ENCODE assay signal across 26 cellular contexts in the genomic region with DNA sequence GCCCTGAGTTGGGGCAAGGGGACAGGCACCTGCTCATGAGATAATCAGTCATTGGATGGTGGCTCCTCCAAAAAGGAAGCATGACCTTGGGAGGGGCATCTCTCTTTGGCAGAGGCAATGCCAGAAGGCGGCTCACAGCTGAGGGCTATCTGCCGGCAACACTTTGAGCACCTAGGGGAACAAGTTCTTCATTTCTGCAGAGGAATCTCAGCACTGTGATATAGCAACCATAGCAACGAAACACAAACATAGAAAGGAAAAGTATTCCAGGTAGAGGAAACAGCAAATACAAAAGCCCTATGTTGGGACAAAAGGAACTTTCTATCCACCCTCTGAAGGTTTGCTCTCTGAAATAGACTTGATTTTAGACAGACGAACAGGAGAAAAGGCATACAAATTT.
"Had no signal": no experiment of that assay in that cellular context is flagged by ENCODE, and none has a peak within 500 bp of the region (broad histone marks: within the 10 kb centered on the region; RNA-seq: fewer than 3 reads in every experiment).

No MANE protein-coding gene starts in this region.

- FAIRE-seq: endothelial cell of umbilical vein had no signal

- H3K9me3 ChIP-seq: esophagus muscularis mucosa, heart right ventricle, neutrophil, prostate gland, right atrium auricular region, testis, tibial artery, upper lobe of left lung, uterus had no signal

- H3K4me3 ChIP-seq: coronary artery, esophagus muscularis mucosa, heart right ventricle, prostate gland, right atrium auricular region, testis, tibial artery, upper lobe of left lung, uterus had no signal

- DNase-seq: dermis blood vessel endothelial cell; effector memory CD4-positive, alpha-beta T cell; foreskin keratinocyte; glutamatergic neuron; heart right ventricle; hypothalamus; immature natural killer cell; islet precursor cell; naive B cell; stimulated activated CD4-positive, alpha-beta T cell treated with anti-CD3 and anti-CD28 coated beads, Interleukin-2, amount 100 ng/mL, for 24 hours; stimulated activated CD4-positive, alpha-beta T cell treated with anti-CD3 and anti-CD28 coated beads, Interleukin-4, amount 100 ng/mL, for 24 hours; stimulated activated naive CD8-positive, alpha-beta T cell treated with anti-CD3 and anti-CD28 coated beads, Interleukin-15, Interleukin-2, amounts not matched to agents 100 U/mL and 50 U/mL, for 24 hours; substantia nigra; testis; tibial artery; upper lobe of left lung; uterus had no signal

- H3K27me3 ChIP-seq: esophagus muscularis mucosa, right atrium auricular region, testis, tibial artery, upper lobe of left lung, uterus had no signal

- H3K4me1 ChIP-seq: heart right ventricle, prostate gland, right atrium auricular region, testis, uterus had no signal

- H3K36me3 ChIP-seq: esophagus muscularis mucosa, heart right ventricle, neutrophil, prostate gland, right atrium auricular region, tibial artery, upper lobe of left lung, uterus had no signal

- ATAC-seq: foreskin keratinocyte; heart right ventricle; natural killer cell treated with Interleukin-12 subunit alpha and Interleukin-12 subunit beta and Interleukin-15 and Interleukin-18, amount 100 ng/mL, for 72 hours; sciatic nerve; stimulated activated memory B cell treated with anti-CD40 and anti-IgM and Interleukin-4, amounts not matched to agents 10 μg/mL and 1 μg/mL and 100 μg/mL, for 72 hours; stimulated activated naive CD8-positive, alpha-beta T cell treated with anti-CD3 and anti-CD28 coated beads, Interleukin-15, Interleukin-2, amounts not matched to agents 100 U/mL and 50 U/mL, for 24 hours had no signal

- H3K27ac ChIP-seq: coronary artery, esophagus muscularis mucosa, foreskin keratinocyte, heart right ventricle, neutrophil, prostate gland, right atrium auricular region, testis, tibial artery, uterus had no signal
